10 cellular contexts compared by ENCODE assay signal in the genomic region with DNA sequence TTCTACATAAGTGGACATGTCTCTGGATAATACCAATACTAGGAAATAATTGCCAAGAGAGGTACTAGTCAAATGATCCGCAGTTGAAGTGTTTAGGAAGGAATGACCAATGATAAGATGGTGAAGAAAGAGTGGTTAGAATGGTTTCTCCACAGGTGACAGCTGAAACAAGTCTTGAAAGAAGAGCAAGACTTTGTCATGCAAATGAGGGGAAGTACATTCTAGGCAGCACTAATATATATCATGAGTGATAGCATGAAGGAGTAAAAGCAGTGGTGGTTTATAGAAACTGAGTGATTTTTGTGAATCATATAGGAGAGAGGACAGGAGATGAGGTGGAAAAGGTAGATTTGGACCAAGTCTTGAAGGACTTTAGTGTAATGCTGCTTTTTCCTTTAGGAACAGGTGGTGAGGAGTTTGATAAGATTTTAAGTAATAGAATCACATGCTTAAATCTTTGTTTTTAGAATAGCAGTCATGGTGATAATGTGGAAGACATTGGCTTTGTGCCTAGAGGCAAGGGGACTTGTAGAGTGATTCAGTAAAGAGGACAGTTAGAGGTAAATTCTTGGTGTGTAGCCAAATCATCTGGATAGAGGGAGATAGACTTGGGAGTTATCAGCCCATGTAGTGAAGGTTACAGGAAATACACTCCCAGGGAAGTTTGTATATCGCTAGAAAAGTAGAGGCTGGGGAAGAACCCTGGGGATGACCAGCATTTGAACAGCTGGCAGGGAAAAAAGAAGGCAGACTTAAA. TPM values are rescaled to one million over a fixed set of nuclear protein-coding genes. Genes with fewer than 3 reads are reported as not detected.
A peak's percentile ranks its signal among the peaks of the same experiment; 100 is the strongest.
DNase-seq lines count a peak whose midpoint lies in the region; ATAC-seq, FAIRE-seq and TF ChIP-seq lines count a peak whose summit lies in the region.
"Had no signal": no experiment of that assay in that cellular context is flagged by ENCODE, and none has a peak within 500 bp of the region (broad histone marks: within the 10 kb centered on the region; RNA-seq: fewer than 3 reads in every experiment).

No MANE protein-coding gene starts in this region.

- H3K9me3 ChIP-seq in WERI-Rb-1 (ENCODE audit: severe bottlenecking) = no peaks in the 10 kb centered on the region
- H3K9me3 ChIP-seq: gastroesophageal sphincter had no signal

- peak; percentile 79 for FAIRE-seq in RCC 7860 (lab: Jason Lieb, UNC)

- no peak overlapping the region for H3K27ac ChIP-seq in WERI-Rb-1
- H3K27ac ChIP-seq: gastroesophageal sphincter had no signal

- ATAC-seq in activated naive CD8-positive, alpha-beta T cell treated with anti-CD3 and anti-CD28 coated beads, Interleukin-2, amount 50 U/mL, for 24 hours = peak; percentile 98
- ATAC-seq in HG02870 (IDR thresholded peaks at IDR 0.05; ENCODE audit: unreplicated experiment) = peak; percentile 97
- peak; percentile 98 for ATAC-seq in stimulated activated naive CD8-positive, alpha-beta T cell treated with anti-CD3 and anti-CD28 coated beads, Interleukin-15, Interleukin-2, amounts not matched to agents 100 U/mL and 50 U/mL, for 24 hours
- ATAC-seq: gastroesophageal sphincter had no signal

- H3K4me3 ChIP-seq in WERI-Rb-1 (ENCODE audit: low read depth, low read length) (no peak overlapping the region), H7 (ENCODE audit: insufficient read depth, low read depth, low read length) (no peak overlapping the region)
- H3K4me3 ChIP-seq: gastroesophageal sphincter had no signal

- no peak for DNase-seq in activated naive CD8-positive, alpha-beta T cell treated with anti-CD3 and anti-CD28 coated beads, Interleukin-2, amount 50 U/mL, for 24 hours
- DNase-seq in activated naive CD8-positive, alpha-beta T cell treated with anti-CD3 and anti-CD28 coated beads for 36 hours = no peak
- DNase-seq in RCC 7860 (ENCODE audit: low spot score) (peak; percentile 84), WERI-Rb-1 (no peak), H7 (no peak), NCI-H1436 treated with DMSO at 0.1 percent for 48 hours (lab: John Stamatoyannopoulos, UW) (no peak)
- no peak for DNase-seq in stimulated activated naive CD8-positive, alpha-beta T cell treated with anti-CD3 and anti-CD28 coated beads, Interleukin-15, Interleukin-2, amounts not matched to agents 100 U/mL and 50 U/mL, for 24 hours
- DNase-seq: C1 segment of cervical spinal cord had no signal

- no peak overlapping the region for H3K4me3 Mint-ChIP-seq in activated naive CD8-positive, alpha-beta T cell treated with anti-CD3 and anti-CD28 coated beads, Interleukin-2, amount 50 U/mL, for 24 hours
- no peak overlapping the region for H3K4me3 Mint-ChIP-seq in activated naive CD8-positive, alpha-beta T cell treated with anti-CD3 and anti-CD28 coated beads for 36 hours

- H3K27me3 ChIP-seq in WERI-Rb-1 (ENCODE audit: insufficient read depth, low read depth, severe bottlenecking) = no peaks in the 10 kb centered on the region
- no peaks in the 10 kb centered on the region for H3K27me3 ChIP-seq in H7 (ENCODE audit: control insufficient read depth, insufficient read depth, low read length)
- H3K27me3 ChIP-seq: gastroesophageal sphincter had no signal

- peaks cover 23% of the 10 kb centered on the region for H3K4me1 Mint-ChIP-seq in activated naive CD8-positive, alpha-beta T cell treated with anti-CD3 and anti-CD28 coated beads, Interleukin-2, amount 50 U/mL, for 24 hours
- peaks cover 23% of the 10 kb centered on the region for H3K4me1 Mint-ChIP-seq in activated naive CD8-positive, alpha-beta T cell treated with anti-CD3 and anti-CD28 coated beads for 36 hours

- no peaks in the 10 kb centered on the region for H3K27me3 Mint-ChIP-seq in activated naive CD8-positive, alpha-beta T cell treated with anti-CD3 and anti-CD28 coated beads, Interleukin-2, amount 50 U/mL, for 24 hours
- H3K27me3 Mint-ChIP-seq in activated naive CD8-positive, alpha-beta T cell treated with anti-CD3 and anti-CD28 coated beads for 36 hours = no peaks in the 10 kb centered on the region

- no peak overlapping the region for H3K27ac Mint-ChIP-seq in activated naive CD8-positive, alpha-beta T cell treated with anti-CD3 and anti-CD28 coated beads, Interleukin-2, amount 50 U/mL, for 24 hours
- H3K27ac Mint-ChIP-seq in activated naive CD8-positive, alpha-beta T cell treated with anti-CD3 and anti-CD28 coated beads for 36 hours = no peak overlapping the region

- H3K36me3 Mint-ChIP-seq in activated naive CD8-positive, alpha-beta T cell treated with anti-CD3 and anti-CD28 coated beads, Interleukin-2, amount 50 U/mL, for 24 hours (ENCODE audit: low read depth) = peaks cover 5% of the 10 kb centered on the region
- peaks cover 5% of the 10 kb centered on the region for H3K36me3 Mint-ChIP-seq in activated naive CD8-positive, alpha-beta T cell treated with anti-CD3 and anti-CD28 coated beads for 36 hours

- H3K36me3 ChIP-seq in WERI-Rb-1 = no peaks in the 10 kb centered on the region
- no peaks in the 10 kb centered on the region for H3K36me3 ChIP-seq in H7 (replicated peaks; ENCODE audit: control insufficient read depth, insufficient read depth, low read length)
- H3K36me3 ChIP-seq: gastroesophageal sphincter had no signal

- H3K9me3 Mint-ChIP-seq in activated naive CD8-positive, alpha-beta T cell treated with anti-CD3 and anti-CD28 coated beads, Interleukin-2, amount 50 U/mL, for 24 hours = no peaks in the 10 kb centered on the region
- H3K9me3 Mint-ChIP-seq in activated naive CD8-positive, alpha-beta T cell treated with anti-CD3 and anti-CD28 coated beads for 36 hours = no peaks in the 10 kb centered on the region

- no peak for TF ChIP-seq CTCF in WERI-Rb-1 (IDR thresholded peaks at IDR 0.05; ENCODE audit: low read depth, low read length)

RNA-seq across cellular contexts. Expression of a gene that starts 31.9 kb away (rescaled TPM):
- 10 to 100 TPM; 51.2 to 52.8 TPM for total RNA-seq in activated naive CD8-positive, alpha-beta T cell treated with anti-CD3 and anti-CD28 coated beads for 36 hours
- total RNA-seq in H7 (2014; rRNA removed; shearing (Covaris generic)) = 33.5 and 40.7 TPM in 2 replicates
